ENCODE assay signal across 8 cellular contexts in genomic region chr2:73986085-73986680, GRCh38. TPM values are rescaled to one million over a fixed set of nuclear protein-coding genes. Genes with fewer than 3 reads are reported as not detected.
DNase-seq lines count a peak whose midpoint lies in the region; ATAC-seq and TF ChIP-seq lines count a peak whose summit lies in the region.

No MANE protein-coding gene starts in this region.

- peaks cover 4% of the 10 kb centered on the region for H3K9me3 Mint-ChIP-seq in activated CD4-positive, alpha-beta memory T cell treated with anti-CD3 and anti-CD28 coated beads, Interleukin-2, amount 10 ng/mL, durations not matched to agents 7 days and 5 days
- H3K9me3 Mint-ChIP-seq in stimulated activated effector memory CD8-positive, alpha-beta T cell treated with anti-CD3 and anti-CD28 coated beads, Interleukin-12 subunit alpha, Interleukin-12 subunit beta, amount 100 ng/mL, for 72 hours: no peaks in the 10 kb centered on the region

- TF ChIP-seq CTCF in foreskin fibroblast (IDR thresholded peaks at IDR 0.05; ENCODE audit: low read depth, low read length): no peak

- H3K4me3 ChIP-seq in foreskin fibroblast (ENCODE audit: low read depth in 1 of 2, low read length in 2 of 2): peak overlapping the region; percentile 44 to 62

- H3K4me1 Mint-ChIP-seq in activated CD4-positive, alpha-beta memory T cell treated with anti-CD3 and anti-CD28 coated beads, Interleukin-2, amount 10 ng/mL, durations not matched to agents 7 days and 5 days: peaks cover 60% of the 10 kb centered on the region
- H3K4me1 Mint-ChIP-seq in stimulated activated effector memory CD8-positive, alpha-beta T cell treated with anti-CD3 and anti-CD28 coated beads, Interleukin-12 subunit alpha, Interleukin-12 subunit beta, amount 100 ng/mL, for 72 hours: peaks cover 76% of the 10 kb centered on the region

- H3K27me3 Mint-ChIP-seq in activated CD4-positive, alpha-beta memory T cell treated with anti-CD3 and anti-CD28 coated beads, Interleukin-2, amount 10 ng/mL, durations not matched to agents 7 days and 5 days: peaks cover 18% of the 10 kb centered on the region

- no peak overlapping the region for H3K27ac ChIP-seq in caudate nucleus (ENCODE audit: low read depth, low read length)

- CTCF ChIA-PET in activated CD4-positive, alpha-beta memory T cell treated with anti-CD3 and anti-CD28 coated beads, Interleukin-2, amount 10 ng/mL, durations not matched to agents 7 days and 5 days (lab: Charles Lee): interaction anchor here (0.9 to 3.2 kb wide), 8 partner anchors 16 to 192 kb away, joined by 3 to 37 read pairs (median 6); partner anchors contain the start of genes DGUOK, MOB1A and STAMBP

- POLR2A ChIA-PET in activated CD4-positive, alpha-beta memory T cell treated with anti-CD3 and anti-CD28 coated beads, Interleukin-2, amount 10 ng/mL, durations not matched to agents 7 days and 5 days (lab: Charles Lee): interaction anchor here (0.6 to 3.6 kb wide), 17 partner anchors 7 to 158 kb away, joined by 3 to 18 read pairs (median 4); partner anchors contain the start of genes DGUOK and STAMBP

- ATAC-seq in stimulated activated effector memory CD8-positive, alpha-beta T cell treated with anti-CD3 and anti-CD28 coated beads, Interleukin-12 subunit alpha, Interleukin-12 subunit beta, amount 100 ng/mL, for 72 hours: peak; percentile 48

- peak overlapping the region; percentile 71 for H3K4me3 Mint-ChIP-seq in activated CD4-positive, alpha-beta memory T cell treated with anti-CD3 and anti-CD28 coated beads, Interleukin-2, amount 10 ng/mL, durations not matched to agents 7 days and 5 days
- peak overlapping the region; percentile 81 for H3K4me3 Mint-ChIP-seq in stimulated activated effector memory CD8-positive, alpha-beta T cell treated with anti-CD3 and anti-CD28 coated beads, Interleukin-12 subunit alpha, Interleukin-12 subunit beta, amount 100 ng/mL, for 72 hours

- peak; percentile 15 for DNase-seq in HT-29 (ENCODE audit: low spot score)
- peak; percentile 53 for DNase-seq in activated CD4-positive, alpha-beta memory T cell treated with anti-CD3 and anti-CD28 coated beads, Interleukin-2, amount 10 ng/mL, durations not matched to agents 7 days and 5 days
- no peak for DNase-seq in foreskin fibroblast
- DNase-seq in stimulated activated effector memory CD8-positive, alpha-beta T cell treated with anti-CD3 and anti-CD28 coated beads, Interleukin-12 subunit alpha, Interleukin-12 subunit beta, amount 100 ng/mL, for 72 hours (ENCODE audit: low spot score in 2 of 2): peak; percentile 13 to 73
- no peak for DNase-seq in NCI-H526 treated with DMSO at 0.1 percent for 48 hours (lab: John Stamatoyannopoulos, UW)
- DNase-seq in glomerular visceral epithelial cell (ENCODE audit: extremely low spot score): no peak
- DNase-seq in NCI-H2029 (lab: John Stamatoyannopoulos, UW): no peak
- no peak for DNase-seq in caudate nucleus (lab: John Stamatoyannopoulos, UW)

- H3K36me3 Mint-ChIP-seq in activated CD4-positive, alpha-beta memory T cell treated with anti-CD3 and anti-CD28 coated beads, Interleukin-2, amount 10 ng/mL, durations not matched to agents 7 days and 5 days (ENCODE audit: low read depth): peaks cover 46% of the 10 kb centered on the region
- peaks cover 64% of the 10 kb centered on the region for H3K36me3 Mint-ChIP-seq in stimulated activated effector memory CD8-positive, alpha-beta T cell treated with anti-CD3 and anti-CD28 coated beads, Interleukin-12 subunit alpha, Interleukin-12 subunit beta, amount 100 ng/mL, for 72 hours

- peak overlapping the region; percentile 81 for H3K27ac Mint-ChIP-seq in activated CD4-positive, alpha-beta memory T cell treated with anti-CD3 and anti-CD28 coated beads, Interleukin-2, amount 10 ng/mL, durations not matched to agents 7 days and 5 days
- peak overlapping the region; percentile 89 for H3K27ac Mint-ChIP-seq in stimulated activated effector memory CD8-positive, alpha-beta T cell treated with anti-CD3 and anti-CD28 coated beads, Interleukin-12 subunit alpha, Interleukin-12 subunit beta, amount 100 ng/mL, for 72 hours

RNA-seq across cellular contexts. Expression of gene TET3, which starts 1.5 kb away (rescaled TPM):
- total RNA-seq in HT-29 (2014; rRNA removed; shearing (Covaris generic)): 11.7 and 13.3 TPM in 2 replicates
- 10 to 100 TPM; 10.1 to 10.7 TPM for total RNA-seq in activated CD4-positive, alpha-beta memory T cell treated with anti-CD3 and anti-CD28 coated beads, Interleukin-2, amount 10 ng/mL, durations not matched to agents 7 days and 5 days

RNA-seq across cellular contexts. Expression of gene DGUOK, which starts 59.5 kb away (rescaled TPM):
- total RNA-seq in HT-29 (2014; rRNA removed; shearing (Covaris generic)): 47.5 and 58.6 TPM in 2 replicates
- total RNA-seq in activated CD4-positive, alpha-beta memory T cell treated with anti-CD3 and anti-CD28 coated beads, Interleukin-2, amount 10 ng/mL, durations not matched to agents 7 days and 5 days: 10 to 100 TPM; 75.6 to 76.3 TPM

Comparison
In these comparisons a context has a peak if more than half of its experiments do, and no peak if none do; other contexts are left out.
1. DNase-seq: peak in HT-29 (single experiment), activated CD4-positive, alpha-beta memory T cell treated with anti-CD3 and anti-CD28 coated beads, Interleukin-2, amount 10 ng/mL, durations not matched to agents 7 days and 5 days (single experiment) and stimulated activated effector memory CD8-positive, alpha-beta T cell treated with anti-CD3 and anti-CD28 coated beads, Interleukin-12 subunit alpha, Interleukin-12 subunit beta, amount 100 ng/mL, for 72 hours (2 of 2); none in foreskin fibroblast (0 of 2), NCI-H526 treated with DMSO at 0.1 percent for 48 hours (single experiment), glomerular visceral epithelial cell (single experiment), NCI-H2029 (single experiment) and caudate nucleus (0 of 61).